Comparison of ENCODE assay signal across 22 cellular contexts in genomic region chr15:93074596-93074995, GRCh38. TPM values are rescaled to one million over a fixed set of nuclear protein-coding genes. Genes with fewer than 3 reads are reported as not detected.
DNase-seq lines count a peak whose midpoint lies in the region; ATAC-seq and TF ChIP-seq lines count a peak whose summit lies in the region.
"Had no signal": no experiment of that assay in that cellular context is flagged by ENCODE, and none has a peak within 500 bp of the region (broad histone marks: within the 10 kb centered on the region; RNA-seq: fewer than 3 reads in every experiment).

No MANE protein-coding gene starts in this region.

- H3K4me1 Mint-ChIP-seq in neural crest cell, result peaks cover 82% of the 10 kb centered on the region
- peaks cover 17% of the 10 kb centered on the region for H3K4me1 Mint-ChIP-seq in activated CD8-positive, alpha-beta T cell treated with anti-CD3 and anti-CD28 coated beads for 36 hours (ENCODE audit: low read depth)

- H3K4me3 ChIP-seq in BLaER1 (no peak overlapping the region), skeletal muscle tissue (ENCODE audit: low read length in 3 of 3) (peak overlapping the region in 2 of 3 donors; percentile 13 to 60)
- H3K4me3 ChIP-seq: HAP-1 had no signal

- H3K9ac ChIP-seq in BLaER1 (peak overlapping the region; percentile 3; the same call in 1 of the 2 replicates), skeletal muscle tissue (ENCODE audit: low read depth in 1 of 3, low read length in 3 of 3) (peak overlapping the region in 2 of 3 donors; percentile 40 to 51)

- no peak for TF ChIP-seq CTCF in neural crest cell (conservative IDR thresholded peaks at IDR 0.05)
- no peak for TF ChIP-seq CTCF in activated CD8-positive, alpha-beta T cell treated with anti-CD3 and anti-CD28 coated beads for 36 hours (IDR thresholded peaks at IDR 0.05)

- H4K20me1 ChIP-seq in BLaER1, result peaks cover 100% of the 10 kb centered on the region

- DNase-seq in neural crest cell (ENCODE audit: low read depth, low spot score), result no peak
- DNase-seq in glomerular visceral epithelial cell (ENCODE audit: extremely low spot score), result no peak
- no peak for DNase-seq in SIG-M5 (lab: John Stamatoyannopoulos, UW)
- DNase-seq in activated CD8-positive, alpha-beta T cell treated with anti-CD3 and anti-CD28 coated beads for 36 hours, result no peak
- DNase-seq in NCI-H146 treated with DMSO at 0.1 percent for 48 hours (lab: John Stamatoyannopoulos, UW; ENCODE audit: unreplicated experiment), result no peak
- DNase-seq: AML-193, NCI-H1105, NCI-H146, NCI-H2029 treated with DMSO at 0.1 percent for 48 hours, NCI-H226, NCI-H510A treated with DMSO at 0.1 percent for 48 hours, PC-3, RPMI8226, SHP77 had no signal

- H3K4me1 ChIP-seq in BLaER1, result peaks cover 89% of the 10 kb centered on the region
- peaks cover 66 to 81% (median 74%) of the 10 kb centered on the region in 3 donors for H3K4me1 ChIP-seq in skeletal muscle tissue (ENCODE audit: control insufficient read depth in 3 of 3, insufficient read depth in 3 of 3, low read length in 3 of 3)

- H3K27ac ChIP-seq in BLaER1, result no peak overlapping the region
- peak overlapping the region; percentile 10 for H3K27ac ChIP-seq in cingulate gyrus (ENCODE audit: low read depth, low read length)
- no peak overlapping the region for H3K27ac ChIP-seq in skeletal muscle tissue (ENCODE audit: low read depth, low read length)

- H3K4me2 ChIP-seq in BLaER1, result peak overlapping the region; percentile 88

- H3K27ac Mint-ChIP-seq in neural crest cell (ENCODE audit: unreplicated experiment), result peak overlapping the region; percentile 95
- no peak overlapping the region for H3K27ac Mint-ChIP-seq in activated CD8-positive, alpha-beta T cell treated with anti-CD3 and anti-CD28 coated beads for 36 hours
- H3K27ac Mint-ChIP-seq: CD14-positive monocyte, GM23338, IgD-negative memory B cell had no signal

- POLR2A ChIA-PET in activated CD8-positive, alpha-beta T cell treated with anti-CD3 and anti-CD28 coated beads for 36 hours (lab: Charles Lee), result no interaction called here

- H3K9me3 ChIP-seq in BLaER1 (no peaks in the 10 kb centered on the region), skeletal muscle tissue (ENCODE audit: control insufficient read depth in 3 of 3, low read length in 3 of 3) (no peaks in the 10 kb centered on the region)
- H3K9me3 ChIP-seq: HAP-1 had no signal

- peaks cover 51% of the 10 kb centered on the region for H3K36me3 ChIP-seq in BLaER1
- peaks cover 0 to 3% (median 2%) of the 10 kb centered on the region in 3 donors for H3K36me3 ChIP-seq in skeletal muscle tissue (ENCODE audit: control insufficient read depth in 3 of 3, insufficient read depth in 3 of 3, low read length in 3 of 3)
- H3K36me3 ChIP-seq: HAP-1 had no signal

- H3K9me3 Mint-ChIP-seq in neural crest cell, result no peaks in the 10 kb centered on the region
- H3K9me3 Mint-ChIP-seq in activated CD8-positive, alpha-beta T cell treated with anti-CD3 and anti-CD28 coated beads for 36 hours, result no peaks in the 10 kb centered on the region
- H3K9me3 Mint-ChIP-seq: GM23338, IgD-negative memory B cell had no signal

- CTCF ChIA-PET in activated CD8-positive, alpha-beta T cell treated with anti-CD3 and anti-CD28 coated beads for 36 hours (lab: Charles Lee), result interaction anchor here (6.6 kb wide), 1 partner anchor 13 kb away, joined by 26 read pairs; no protein-coding TSS in a partner anchor

- peak overlapping the region; percentile 97 for H3K4me3 Mint-ChIP-seq in neural crest cell
- H3K4me3 Mint-ChIP-seq in activated CD8-positive, alpha-beta T cell treated with anti-CD3 and anti-CD28 coated beads for 36 hours, result no peak overlapping the region

- peaks cover 23% of the 10 kb centered on the region for H3K27me3 Mint-ChIP-seq in neural crest cell (ENCODE audit: low read depth)
- peaks cover 53% of the 10 kb centered on the region for H3K27me3 Mint-ChIP-seq in activated CD8-positive, alpha-beta T cell treated with anti-CD3 and anti-CD28 coated beads for 36 hours

- intact Hi-C loops in activated CD8-positive, alpha-beta T cell treated with anti-CD3 and anti-CD28 coated beads for 36 hours (cut with micrococcal nuclease), result no loop called here

- H3K27me3 ChIP-seq in BLaER1 (no peaks in the 10 kb centered on the region), skeletal muscle tissue (ENCODE audit: control insufficient read depth in 3 of 3, insufficient read depth in 3 of 3, low read length in 3 of 3) (no peaks in the 10 kb centered on the region)

- peaks cover 24% of the 10 kb centered on the region for H3K36me3 Mint-ChIP-seq in neural crest cell (ENCODE audit: low read depth)
- H3K36me3 Mint-ChIP-seq in activated CD8-positive, alpha-beta T cell treated with anti-CD3 and anti-CD28 coated beads for 36 hours (ENCODE audit: low read depth), result no peaks in the 10 kb centered on the region

- no peak for ATAC-seq in activated CD8-positive, alpha-beta T cell treated with anti-CD3 and anti-CD28 coated beads for 36 hours
- ATAC-seq: PC-3 had no signal

RNA-seq across cellular contexts. Expression of gene RGMA, which starts 14.4 kb away (rescaled TPM):
- total RNA-seq in neural crest cell (187 and 205 TPM in 2 replicates), skeletal muscle tissue (5.7 TPM)
- not detected for total RNA-seq in activated CD8-positive, alpha-beta T cell treated with anti-CD3 and anti-CD28 coated beads for 36 hours
- total RNA-seq: Daoy had no signal

Comparison
In these comparisons a context has a peak if more than half of its experiments do, and no peak if none do; other contexts are left out.
1. RNA of gene RGMA, which starts 14.4 kb away (total RNA-seq): 187 to 205 TPM in neural crest cell; 5.7 TPM in skeletal muscle tissue (single experiment) and not detected in activated CD8-positive, alpha-beta T cell treated with anti-CD3 and anti-CD28 coated beads for 36 hours; every median in the first group is over 10 times any median in the second.